Comparison of ENCODE assay signal across 8 cellular contexts in genomic region chr15:85168642-85169173, GRCh38.
DNase-seq lines count a peak whose midpoint lies in the region; ATAC-seq and FAIRE-seq lines count a peak whose summit lies in the region.

No MANE protein-coding gene starts in this region.

- DNase-seq in DMS53 (lab: John Stamatoyannopoulos, UW): peak; percentile 83
- DNase-seq in KBM-7: peak; percentile 75
- peak; percentile 15 for DNase-seq in UCSD-AML1 (lab: John Stamatoyannopoulos, UW; ENCODE audit: unreplicated experiment)
- DNase-seq in dermis blood vessel endothelial cell: peak; percentile 72
- peak; percentile 15 for DNase-seq in urothelium cell line (ENCODE audit: low spot score)

- no peak for FAIRE-seq in urothelium cell line (lab: Jason Lieb, UNC)

- H3K4me1 ChIP-seq in mucosa of stomach (ENCODE audit: control insufficient read depth, insufficient read depth, low read length): no peaks in the 10 kb centered on the region

- peak overlapping the region; percentile 38 for H3K9ac ChIP-seq in mucosa of stomach (ENCODE audit: low read length)

- no peak for ATAC-seq in HG03045 (IDR thresholded peaks at IDR 0.05; ENCODE audit: unreplicated experiment)
- no peak for ATAC-seq in GM21576 (IDR thresholded peaks at IDR 0.05; ENCODE audit: unreplicated experiment)

- no peaks in the 10 kb centered on the region for H3K27me3 ChIP-seq in mucosa of stomach (ENCODE audit: control insufficient read depth, insufficient read depth, low read length)

- H3K4me3 ChIP-seq in mucosa of stomach (ENCODE audit: low read length): no peak overlapping the region

- in situ Hi-C loops in KBM-7 (cut with MboI; ENCODE audit: low pct_unique_long_range_greater_than_20kb, low sequenced_read_pairs): no loop called here

- no peaks in the 10 kb centered on the region for H3K36me3 ChIP-seq in mucosa of stomach (ENCODE audit: control insufficient read depth, insufficient read depth, low read length)

- H3K9me3 ChIP-seq in mucosa of stomach (ENCODE audit: control insufficient read depth, low read length): no peaks in the 10 kb centered on the region

Comparison
In these comparisons a context has a peak if more than half of its experiments do, and no peak if none do; other contexts are left out.
1. DNase-seq: peak in every context shown above with its lines; median percentile 83 in DMS53; 75 in KBM-7; 72 in dermis blood vessel endothelial cell; 15 in UCSD-AML1; 15 in urothelium cell line.